Comparison of ENCODE assay signal across 8 cellular contexts in genomic region chr12:124512667-124513296, GRCh38. TPM values are rescaled to one million over a fixed set of nuclear protein-coding genes. Genes with fewer than 3 reads are reported as not detected.
DNase-seq lines count a peak whose midpoint lies in the region; ATAC-seq and TF ChIP-seq lines count a peak whose summit lies in the region.

No MANE protein-coding gene starts in this region.

- no peak overlapping the region for H3K4me3 ChIP-seq in suprapubic skin

- no peak overlapping the region for H3K4me3 Mint-ChIP-seq in activated naive CD8-positive, alpha-beta T cell treated with anti-CD3 and anti-CD28 coated beads for 36 hours

- no peak for TF ChIP-seq CTCF in suprapubic skin (IDR thresholded peaks at IDR 0.05)

- peak overlapping the region; percentile 82 for H3K27ac ChIP-seq in suprapubic skin

- DNase-seq in DMS153 (lab: John Stamatoyannopoulos, UW), result peak; percentile 63
- DNase-seq in NCI-H460 (ENCODE audit: extremely low read depth, low read depth), result peak; percentile 88
- peak; percentile 81 to 97 for DNase-seq in dermis microvascular lymphatic vessel endothelial cell (ENCODE audit: low read depth in 2 of 2)
- peak; percentile 78 for DNase-seq in left kidney (ENCODE audit: low read depth, low spot score)
- DNase-seq in suprapubic skin (ENCODE audit: low spot score in 2 of 2), result peak; percentile 94 to 95
- DNase-seq in activated naive CD8-positive, alpha-beta T cell treated with anti-CD3 and anti-CD28 coated beads for 36 hours, result no peak

- TF ChIP-seq EP300 in suprapubic skin (IDR thresholded peaks at IDR 0.05), result no peak

- no peaks in the 10 kb centered on the region for H3K9me3 Mint-ChIP-seq in activated naive CD8-positive, alpha-beta T cell treated with anti-CD3 and anti-CD28 coated beads for 36 hours

- peaks cover 8% of the 10 kb centered on the region for H3K36me3 Mint-ChIP-seq in activated naive CD8-positive, alpha-beta T cell treated with anti-CD3 and anti-CD28 coated beads for 36 hours

- H3K27me3 ChIP-seq in suprapubic skin, result no peaks in the 10 kb centered on the region

- no peak overlapping the region for H3K27ac Mint-ChIP-seq in activated naive CD8-positive, alpha-beta T cell treated with anti-CD3 and anti-CD28 coated beads for 36 hours

- H3K27me3 Mint-ChIP-seq in activated naive CD8-positive, alpha-beta T cell treated with anti-CD3 and anti-CD28 coated beads for 36 hours, result no peaks in the 10 kb centered on the region

- no peaks in the 10 kb centered on the region for H3K9me3 ChIP-seq in suprapubic skin

- peaks cover 19% of the 10 kb centered on the region for H3K4me1 Mint-ChIP-seq in activated naive CD8-positive, alpha-beta T cell treated with anti-CD3 and anti-CD28 coated beads for 36 hours

- WGBS in suprapubic skin, result 20% methylated on average over 6 of the region's 16 CpGs

- peaks cover 92% of the 10 kb centered on the region for H3K4me1 ChIP-seq in suprapubic skin

- no peak for ATAC-seq in GM21360 (IDR thresholded peaks at IDR 0.05; ENCODE audit: unreplicated experiment)
- ATAC-seq in GM21390 (IDR thresholded peaks at IDR 0.05; ENCODE audit: unreplicated experiment), result no peak

- H3K36me3 ChIP-seq in suprapubic skin, result no peaks in the 10 kb centered on the region

- no peak for TF ChIP-seq POLR2A in suprapubic skin (IDR thresholded peaks at IDR 0.05)

RNA-seq across cellular contexts. Expression of gene NCOR2, which starts 54.6 kb away (rescaled TPM):
- total RNA-seq in NCI-H460 (2014; rRNA removed; shearing (Covaris generic)), result 36.1 and 49.3 TPM in 2 replicates
- 36.7 and 45.2 TPM in 2 replicates for polyA plus RNA-seq in NCI-H460 (2014; cell fraction: nucleus; rRNA removed)
- 10.0 and 19.7 TPM in 2 replicates for total RNA-seq in dermis microvascular lymphatic vessel endothelial cell
- 100 to 1,000 TPM; 111 to 264 (median 187) TPM for total RNA-seq in suprapubic skin
- 100 to 1,000 TPM; 106 to 112 TPM for total RNA-seq in activated naive CD8-positive, alpha-beta T cell treated with anti-CD3 and anti-CD28 coated beads for 36 hours
